ENCODE assay signal across 33 cellular contexts in the genomic region with DNA sequence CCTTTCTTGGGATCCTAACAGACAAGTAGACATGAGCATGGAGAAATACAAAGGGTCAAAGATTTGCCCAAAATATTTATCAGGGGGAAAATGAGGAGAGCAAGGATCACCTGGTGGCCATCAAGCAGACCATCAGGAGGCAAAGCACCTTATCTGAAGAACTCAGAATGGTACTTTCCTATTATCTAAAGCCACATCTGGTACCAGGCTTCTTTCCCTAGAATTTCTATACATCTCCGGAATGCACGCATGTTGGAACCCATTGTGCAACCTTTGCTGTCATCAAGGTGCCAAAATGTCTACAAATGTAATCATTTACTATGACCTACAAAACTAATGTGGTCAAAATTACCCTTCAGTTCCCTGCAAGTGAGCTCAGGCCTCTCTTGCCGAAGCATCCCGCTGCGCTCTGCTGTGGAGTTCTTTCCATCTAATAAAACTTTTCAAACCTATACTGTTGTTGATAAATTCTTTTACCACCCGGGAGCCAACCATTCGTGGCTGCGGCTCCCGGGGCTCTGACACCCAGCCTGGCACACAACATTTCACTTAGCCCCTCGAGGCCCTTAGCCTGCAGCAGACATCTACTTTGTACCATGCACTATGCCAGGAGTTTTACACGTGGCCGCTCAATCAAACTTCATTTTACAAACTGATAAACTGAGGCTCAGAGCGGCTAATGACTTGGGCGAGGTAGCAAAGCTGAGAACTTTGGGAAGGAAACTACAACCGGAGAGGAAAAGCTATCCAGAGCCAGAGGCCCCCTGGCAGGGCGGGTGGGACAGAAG. TPM values are rescaled to one million over a fixed set of nuclear protein-coding genes. Genes with fewer than 3 reads are reported as not detected.
A peak's percentile ranks its signal among the peaks of the same experiment; 100 is the strongest.
DNase-seq lines count a peak whose midpoint lies in the region; ATAC-seq and TF ChIP-seq lines count a peak whose summit lies in the region.
"Had no signal": no experiment of that assay in that cellular context is flagged by ENCODE, and none has a peak within 500 bp of the region (broad histone marks: within the 10 kb centered on the region; RNA-seq: fewer than 3 reads in every experiment).

No MANE protein-coding gene starts in this region.

- H3K36me3 Mint-ChIP-seq in glutamatergic neuron (ENCODE audit: unreplicated experiment) (peaks cover 15% of the 10 kb centered on the region), neural progenitor cell (no peaks in the 10 kb centered on the region)
- H3K36me3 Mint-ChIP-seq: stimulated activated naive B cell treated with anti-CD40 and anti-IgM and Interleukin-4, amounts not matched to agents 10 μg/mL and 1 μg/mL and 100 μg/mL, for 72 hours; type B pancreatic cell had no signal

- DNase-seq in glutamatergic neuron (no peak), neural progenitor cell (ENCODE audit: low spot score) (no peak), NCI-H1694 (lab: John Stamatoyannopoulos, UW) (no peak)
- DNase-seq: activated CD4-positive, alpha-beta T cell treated with anti-CD3 and anti-CD28 coated beads, Interleukin-2, amount 50 U/mL, for 4 hours; activated CD8-positive, alpha-beta memory T cell treated with anti-CD3 and anti-CD28 coated beads, Interleukin-2, amount 50 U/mL, for 4 hours; activated naive CD4-positive, alpha-beta T cell treated with Interleukin-2 at 50 U/mL for 16 hours; cortex of kidney; DMS153; effector memory CD8-positive, alpha-beta T cell; erythroblast; naive B cell; NCI-H1436; NCI-H226; NCI-H69; PC-9; retina; SHP77; stimulated activated naive B cell treated with anti-CD40 and anti-IgM and Interleukin-4, amounts not matched to agents 10 μg/mL and 1 μg/mL and 100 μg/mL, for 72 hours; substantia nigra; T-helper 2 cell had no signal

- H3K4me3 ChIP-seq in HUES48 (ENCODE audit: low read depth, low read length), result peak overlapping the region; percentile 14; the same call in 1 of the 2 replicates
- peak overlapping the region; percentile 34 for H3K4me3 ChIP-seq in neural progenitor cell
- H3K4me3 ChIP-seq: GM12878, PC-9, skin epidermis had no signal

- H3K27ac Mint-ChIP-seq in glutamatergic neuron (ENCODE audit: unreplicated experiment) (no peak overlapping the region), neural progenitor cell (no peak overlapping the region)
- H3K27ac Mint-ChIP-seq: activated T-helper 1 cell treated with anti-CD3 and anti-CD28 coated beads, Interleukin-12 subunit alpha, Interleukin-12 subunit beta, Interleukin-2, Interleukin-4 antibody, amounts not matched to agents 30 ng/mL and 10 ng/mL and 1 ng/mL, durations not matched to agents 14 hours and 24 hours and 36 hours; effector memory CD8-positive, alpha-beta T cell; naive B cell; stimulated activated naive B cell treated with anti-CD40 and anti-IgM and Interleukin-4, amounts not matched to agents 10 μg/mL and 1 μg/mL and 100 μg/mL, for 72 hours; type B pancreatic cell had no signal

- H3K9me3 Mint-ChIP-seq in glutamatergic neuron (ENCODE audit: unreplicated experiment) (peaks cover 7% of the 10 kb centered on the region), neural progenitor cell (peaks cover 14% of the 10 kb centered on the region)
- H3K9me3 Mint-ChIP-seq: activated T-helper 1 cell treated with anti-CD3 and anti-CD28 coated beads, Interleukin-12 subunit alpha, Interleukin-12 subunit beta, Interleukin-2, Interleukin-4 antibody, amounts not matched to agents 30 ng/mL and 10 ng/mL and 1 ng/mL, durations not matched to agents 14 hours and 24 hours and 36 hours; effector memory CD8-positive, alpha-beta T cell; stimulated activated naive B cell treated with anti-CD40 and anti-IgM and Interleukin-4, amounts not matched to agents 10 μg/mL and 1 μg/mL and 100 μg/mL, for 72 hours had no signal

- H3K79me2 ChIP-seq in neural progenitor cell (ENCODE audit: low read depth), result peaks cover 11% of the 10 kb centered on the region
- H3K79me2 ChIP-seq: parathyroid adenoma had no signal

- H3K4me1 ChIP-seq in HUES48 (ENCODE audit: control insufficient read depth, insufficient read depth, low read length) (peaks cover 19% of the 10 kb centered on the region; the same call in 1 of the 2 replicates), neural progenitor cell (peaks cover 13% of the 10 kb centered on the region)

- H3K27ac ChIP-seq in HUES48 (ENCODE audit: low read depth, low read length) (no peak overlapping the region), neural progenitor cell (no peak overlapping the region)
- H3K27ac ChIP-seq: parathyroid adenoma, PC-9 had no signal

- H3K27me3 Mint-ChIP-seq in glutamatergic neuron (ENCODE audit: unreplicated experiment) (peaks cover 34% of the 10 kb centered on the region), neural progenitor cell (ENCODE audit: insufficient read depth, low read depth) (peaks cover 36% of the 10 kb centered on the region)

- ATAC-seq in HG02571 (IDR thresholded peaks at IDR 0.05; ENCODE audit: unreplicated experiment) (no peak), HG02588 (IDR thresholded peaks at IDR 0.05; ENCODE audit: unreplicated experiment) (no peak)
- ATAC-seq: activated CD4-positive, CD25-positive, alpha-beta regulatory T cell treated with anti-CD3 and anti-CD28 coated beads, Interleukin-2, amount 50 U/mL, for 24 hours; effector memory CD8-positive, alpha-beta T cell; GM12878; stimulated activated naive B cell treated with anti-CD40 and anti-IgM and Interleukin-4, amounts not matched to agents 10 μg/mL and 1 μg/mL and 100 μg/mL, for 72 hours had no signal

- H3K9ac ChIP-seq in HUES48 (ENCODE audit: low read depth, low read length) (no peak overlapping the region), neural progenitor cell (no peak overlapping the region)
- H3K9ac ChIP-seq: parathyroid adenoma had no signal

- H3K36me3 ChIP-seq in HUES48 (ENCODE audit: control insufficient read depth, insufficient read depth, low read length), result no peaks in the 10 kb centered on the region
- no peaks in the 10 kb centered on the region for H3K36me3 ChIP-seq in neural progenitor cell

- peaks cover 88% of the 10 kb centered on the region for H3K27me3 ChIP-seq in HUES48 (ENCODE audit: control insufficient read depth, insufficient read depth, low read length)
- peaks cover 77% of the 10 kb centered on the region for H3K27me3 ChIP-seq in neural progenitor cell

- H3F3A ChIP-seq in neural progenitor cell (ENCODE audit: low read depth), result peaks cover 19% of the 10 kb centered on the region

- H3K9me3 ChIP-seq in HUES48 (ENCODE audit: control insufficient read depth, insufficient read depth, low read length), result no peaks in the 10 kb centered on the region
- no peaks in the 10 kb centered on the region for H3K9me3 ChIP-seq in neural progenitor cell (ENCODE audit: low read depth)

- H3K4me3 Mint-ChIP-seq in glutamatergic neuron (ENCODE audit: unreplicated experiment) (peak overlapping the region; percentile 25), neural progenitor cell (peak overlapping the region; percentile 64)
- H3K4me3 Mint-ChIP-seq: activated T-helper 1 cell treated with anti-CD3 and anti-CD28 coated beads, Interleukin-12 subunit alpha, Interleukin-12 subunit beta, Interleukin-2, Interleukin-4 antibody, amounts not matched to agents 30 ng/mL and 10 ng/mL and 1 ng/mL, durations not matched to agents 14 hours and 24 hours and 36 hours; effector memory CD8-positive, alpha-beta T cell; stimulated activated naive B cell treated with anti-CD40 and anti-IgM and Interleukin-4, amounts not matched to agents 10 μg/mL and 1 μg/mL and 100 μg/mL, for 72 hours; type B pancreatic cell had no signal

- no peak for TF ChIP-seq CTCF in glutamatergic neuron (IDR thresholded peaks at IDR 0.05; ENCODE audit: partially characterized antibody, unreplicated experiment)
- TF ChIP-seq CTCF in neural progenitor cell (IDR thresholded peaks at IDR 0.05), result no peak

- H4K20me1 ChIP-seq in neural progenitor cell (ENCODE audit: low read depth), result no peaks in the 10 kb centered on the region

- H3K4me2 ChIP-seq in neural progenitor cell, result peak overlapping the region; percentile 72
- H3K4me2 ChIP-seq: PC-9 had no signal

- H2AFZ ChIP-seq in neural progenitor cell (replicated peaks), result peak overlapping the region; percentile 57
- H2AFZ ChIP-seq: parathyroid adenoma, PC-9 had no signal

- peaks cover 7% of the 10 kb centered on the region for H3K4me1 Mint-ChIP-seq in glutamatergic neuron (ENCODE audit: low read depth, unreplicated experiment)
- H3K4me1 Mint-ChIP-seq in neural progenitor cell, result peaks cover 26% of the 10 kb centered on the region

RNA-seq across cellular contexts. Expression of a gene that starts 3.8 kb away (rescaled TPM):
- total RNA-seq in glutamatergic neuron (ENCODE audit: unreplicated experiment) (28.1 TPM), neural progenitor cell (ENCODE audit: low replicate concordance) (76.3 and 169 TPM in 2 replicates)
- total RNA-seq: H4, LHCN-M2, PC-9 had no signal

RNA-seq across cellular contexts. Expression of a gene that starts 10.6 kb away (rescaled TPM):
- not detected for total RNA-seq in glutamatergic neuron (ENCODE audit: unreplicated experiment)
- total RNA-seq in neural progenitor cell (ENCODE audit: low replicate concordance), result not detected in 2 replicates
- total RNA-seq: activated T-helper 1 cell treated with anti-CD3 and anti-CD28 coated beads, Interleukin-12 subunit alpha, Interleukin-12 subunit beta, Interleukin-2, Interleukin-4 antibody, amounts not matched to agents 30 ng/mL and 10 ng/mL and 1 ng/mL, durations not matched to agents 14 hours and 24 hours and 36 hours; GM12878; H4; kidney epithelial cell; LHCN-M2; liver; PC-9 had no signal

RNA-seq across cellular contexts. Expression of a gene that starts 11.9 kb away (rescaled TPM):
- total RNA-seq in glutamatergic neuron (ENCODE audit: unreplicated experiment) (not detected), neural progenitor cell (ENCODE audit: low replicate concordance) (not detected in 2 replicates)
- total RNA-seq: activated T-helper 1 cell treated with anti-CD3 and anti-CD28 coated beads, Interleukin-12 subunit alpha, Interleukin-12 subunit beta, Interleukin-2, Interleukin-4 antibody, amounts not matched to agents 30 ng/mL and 10 ng/mL and 1 ng/mL, durations not matched to agents 14 hours and 24 hours and 36 hours; GM12878; H4; kidney epithelial cell; LHCN-M2; liver; PC-9 had no signal

RNA-seq across cellular contexts. Expression of a gene that starts 36.2 kb away (rescaled TPM):
- 41.6 TPM for total RNA-seq in glutamatergic neuron (ENCODE audit: unreplicated experiment)
- 14.6 and 53.1 TPM in 2 replicates for total RNA-seq in neural progenitor cell (ENCODE audit: low replicate concordance)

RNA-seq across cellular contexts. Expression of a gene that starts 36.3 kb away (rescaled TPM):
- total RNA-seq in glutamatergic neuron (ENCODE audit: unreplicated experiment) (46.3 TPM), neural progenitor cell (ENCODE audit: low replicate concordance) (27.6 and 39.6 TPM in 2 replicates)
